ENCODE assay signal across 30 cellular contexts in the genomic region with DNA sequence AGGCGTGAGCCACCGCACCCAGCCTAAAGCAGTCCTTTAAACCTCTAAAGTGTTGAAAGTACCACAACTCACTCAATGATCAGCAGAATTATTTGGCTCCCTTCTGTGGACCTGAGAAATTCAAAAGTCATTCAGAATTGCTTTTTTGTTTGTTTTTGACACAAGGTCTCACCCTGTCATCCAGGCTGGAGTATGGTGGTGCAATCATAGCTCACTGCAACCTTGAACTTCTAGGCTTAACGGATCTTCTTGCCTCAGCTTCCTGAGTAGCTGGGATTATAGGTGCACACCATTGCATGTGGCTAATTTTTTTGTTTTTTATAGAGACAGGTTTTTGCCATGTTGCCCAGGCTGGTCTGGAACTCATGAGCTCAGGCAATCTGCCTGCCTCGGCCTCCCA.
"Had no signal": no experiment of that assay in that cellular context is flagged by ENCODE, and none has a peak within 500 bp of the region (broad histone marks: within the 10 kb centered on the region; RNA-seq: fewer than 3 reads in every experiment).

No MANE protein-coding gene starts in this region.

- H3K4me1 ChIP-seq: ascending aorta, colonic mucosa, gastrocnemius medialis, lower lobe of right lung, uterus had no signal

- H3K9me3 ChIP-seq: ascending aorta, colonic mucosa, gastrocnemius medialis, lower lobe of right lung, mucosa of descending colon, thoracic aorta, uterus had no signal

- H3K36me3 Mint-ChIP-seq: activated naive CD4-positive, alpha-beta T cell treated with anti-CD3 and anti-CD28 coated beads, Interleukin-2, amount 50 U/mL, for 72 hours; natural killer cell treated with Interleukin-12 subunit alpha and Interleukin-12 subunit beta and Interleukin-15 and Interleukin-18, amount 100 ng/mL, for 72 hours had no signal

- DNase-seq: activated CD4-positive, alpha-beta T cell treated with anti-CD3 and anti-CD28 coated beads, Interleukin-2, amount 50 U/mL, for 1 hour; activated CD8-positive, alpha-beta T cell treated with anti-CD3 and anti-CD28 coated beads for 36 hours; activated naive CD4-positive, alpha-beta T cell; activated T-cell treated with anti-CD3 and anti-CD28 coated beads, Interleukin-2, amount 50 U/mL, for 72 hours; cerebellar nuclear complex; colonic mucosa; effector CD8-positive, alpha-beta T cell; gastrocnemius medialis; head of caudate nucleus; hippocampal formation; left cardiac atrium; lower lobe of right lung; mesendoderm; mucosa of descending colon; stimulated activated CD4-positive, alpha-beta T cell treated with anti-CD3 and anti-CD28 coated beads, Interleukin-4, amount 100 ng/mL, for 24 hours; SW 1271; T-helper 17 cell; T1000; uterus had no signal

- H3K27me3 ChIP-seq: ascending aorta, cardiac muscle cell, colonic mucosa, gastrocnemius medialis, uterus had no signal

- H3K9me3 Mint-ChIP-seq: activated CD8-positive, alpha-beta T cell treated with anti-CD3 and anti-CD28 coated beads for 36 hours; activated naive CD4-positive, alpha-beta T cell treated with anti-CD3 and anti-CD28 coated beads, Interleukin-2, amount 50 U/mL, for 72 hours; activated T-cell treated with anti-CD3 and anti-CD28 coated beads, Interleukin-2, amount 50 U/mL, for 72 hours; brain; natural killer cell treated with Interleukin-12 subunit alpha and Interleukin-12 subunit beta and Interleukin-15 and Interleukin-18, amount 100 ng/mL, for 72 hours; stimulated activated effector memory CD8-positive, alpha-beta T cell treated with anti-CD3 and anti-CD28 coated beads, Interleukin-12 subunit alpha, Interleukin-12 subunit beta, amount 100 ng/mL, for 72 hours; stimulated activated naive CD8-positive, alpha-beta T cell treated with anti-CD3 and anti-CD28 coated beads, Interleukin-15, Interleukin-2, amounts not matched to agents 100 ng/mL and 50 ng/mL, for 24 hours; type B pancreatic cell had no signal

- H3K27me3 Mint-ChIP-seq: activated CD8-positive, alpha-beta T cell treated with anti-CD3 and anti-CD28 coated beads for 36 hours; brain; natural killer cell treated with Interleukin-12 subunit alpha and Interleukin-12 subunit beta and Interleukin-15 and Interleukin-18, amount 100 ng/mL, for 72 hours; stimulated activated naive CD8-positive, alpha-beta T cell treated with anti-CD3 and anti-CD28 coated beads, Interleukin-15, Interleukin-2, amounts not matched to agents 100 ng/mL and 50 ng/mL, for 24 hours; T-helper 17 cell; type B pancreatic cell had no signal

- H3K27ac Mint-ChIP-seq: activated CD8-positive, alpha-beta T cell treated with anti-CD3 and anti-CD28 coated beads for 36 hours; activated naive CD4-positive, alpha-beta T cell treated with anti-CD3 and anti-CD28 coated beads, Interleukin-2, amount 50 U/mL, for 72 hours; activated T-cell treated with anti-CD3 and anti-CD28 coated beads, Interleukin-2, amount 50 U/mL, for 72 hours; natural killer cell treated with Interleukin-12 subunit alpha and Interleukin-12 subunit beta and Interleukin-15 and Interleukin-18, amount 100 ng/mL, for 72 hours; stimulated activated naive CD8-positive, alpha-beta T cell treated with anti-CD3 and anti-CD28 coated beads, Interleukin-15, Interleukin-2, amounts not matched to agents 100 ng/mL and 50 ng/mL, for 24 hours; type B pancreatic cell had no signal

- H3K36me3 ChIP-seq: cardiac muscle cell, colonic mucosa, gastrocnemius medialis, thoracic aorta, uterus had no signal

- ATAC-seq: activated CD8-positive, alpha-beta T cell treated with anti-CD3 and anti-CD28 coated beads for 36 hours; activated naive CD4-positive, alpha-beta T cell treated with anti-CD3 and anti-CD28 coated beads, Interleukin-2, amount 50 U/mL, for 72 hours; activated T-cell treated with anti-CD3 and anti-CD28 coated beads, Interleukin-2, amount 50 U/mL, for 72 hours; gastrocnemius medialis; left cardiac atrium; lower lobe of right lung; mucosa of descending colon; natural killer cell treated with Interleukin-12 subunit alpha and Interleukin-12 subunit beta and Interleukin-15 and Interleukin-18, amount 100 ng/mL, for 72 hours; sciatic nerve; stimulated activated effector memory CD8-positive, alpha-beta T cell treated with anti-CD3 and anti-CD28 coated beads, Interleukin-12 subunit alpha, Interleukin-12 subunit beta, amount 100 ng/mL, for 72 hours; T-helper 17 cell had no signal

- H3K4me3 ChIP-seq: ascending aorta, cardiac muscle cell, colonic mucosa, gastrocnemius medialis, lower lobe of right lung, mucosa of descending colon, skin epidermis, thoracic aorta, uterus had no signal

- H3K4me3 Mint-ChIP-seq: activated CD8-positive, alpha-beta T cell treated with anti-CD3 and anti-CD28 coated beads for 36 hours; activated T-cell treated with anti-CD3 and anti-CD28 coated beads, Interleukin-2, amount 50 U/mL, for 72 hours; brain; natural killer cell treated with Interleukin-12 subunit alpha and Interleukin-12 subunit beta and Interleukin-15 and Interleukin-18, amount 100 ng/mL, for 72 hours; stimulated activated effector memory CD8-positive, alpha-beta T cell treated with anti-CD3 and anti-CD28 coated beads, Interleukin-12 subunit alpha, Interleukin-12 subunit beta, amount 100 ng/mL, for 72 hours; stimulated activated naive CD8-positive, alpha-beta T cell treated with anti-CD3 and anti-CD28 coated beads, Interleukin-15, Interleukin-2, amounts not matched to agents 100 ng/mL and 50 ng/mL, for 24 hours; T-helper 17 cell; type B pancreatic cell had no signal

- H3K27ac ChIP-seq: ascending aorta, cardiac muscle cell, colonic mucosa, gastrocnemius medialis, lower lobe of right lung, skin epidermis, thoracic aorta, uterus had no signal
